In genomic region chr1:188027613-188028012, GRCh38 we compare ENCODE assay signal across 10 cellular contexts.
DNase-seq lines count a peak whose midpoint lies in the region; ATAC-seq and TF ChIP-seq lines count a peak whose summit lies in the region.
"Had no signal": no experiment of that assay in that cellular context is flagged by ENCODE, and none has a peak within 500 bp of the region (broad histone marks: within the 10 kb centered on the region; RNA-seq: fewer than 3 reads in every experiment).

No MANE protein-coding gene starts in this region.

- no peaks in the 10 kb centered on the region for H3K27me3 ChIP-seq in MM.1S (replicated peaks; ENCODE audit: insufficient read depth, low read length)

- H2AFZ ChIP-seq in MM.1S (ENCODE audit: low read length) = no peak overlapping the region

- ATAC-seq in GM19351 (IDR thresholded peaks at IDR 0.05; ENCODE audit: unreplicated experiment) (peak; percentile 89), HG03439 (IDR thresholded peaks at IDR 0.05; ENCODE audit: unreplicated experiment) (peak; percentile 97)

- H3K27ac ChIP-seq in 22Rv1 (peak overlapping the region; percentile 18), MM.1S (ENCODE audit: low read length) (no peak overlapping the region)
- H3K27ac ChIP-seq: C4-2B had no signal

- no peak overlapping the region for H3K9ac ChIP-seq in MM.1S (ENCODE audit: low read length)

- in situ Hi-C loops in G401 (cut with HindIII; ENCODE audit: low sequenced_read_pairs) = no loop called here

- no peaks in the 10 kb centered on the region for H3K36me3 ChIP-seq in MM.1S (replicated peaks; ENCODE audit: insufficient read depth, low read length)

- TF ChIP-seq CTCF in 22Rv1 (IDR thresholded peaks at IDR 0.05) (no peak), MM.1S (IDR thresholded peaks at IDR 0.05; ENCODE audit: low read length) (no peak)

- no peak overlapping the region for H3K4me3 ChIP-seq in MM.1S (ENCODE audit: low read length)

- H3K9me2 ChIP-seq in MM.1S (replicated peaks; ENCODE audit: insufficient read depth, low read length) = no peaks in the 10 kb centered on the region

- H3K9me3 ChIP-seq in MM.1S (replicated peaks; ENCODE audit: insufficient read depth, low read length) = no peaks in the 10 kb centered on the region

- no peaks in the 10 kb centered on the region for H3F3A ChIP-seq in MM.1S (ENCODE audit: insufficient read depth, low read length)

- H3K79me2 ChIP-seq in MM.1S (ENCODE audit: low read length) = no peaks in the 10 kb centered on the region

- no peaks in the 10 kb centered on the region for H3K4me1 ChIP-seq in MM.1S (ENCODE audit: low read length)

- H4K20me1 ChIP-seq in MM.1S (ENCODE audit: insufficient read depth, low read length) = no peaks in the 10 kb centered on the region

- no peak overlapping the region for H3K4me2 ChIP-seq in MM.1S (ENCODE audit: low read depth, low read length)

- DNase-seq in epidermal melanocyte (ENCODE audit: insufficient read length, low spot score) (peak; percentile 39), HK-2 (ENCODE audit: unreplicated experiment) (no peak), NCI-H1105 treated with DMSO at 0.1 percent for 48 hours (lab: John Stamatoyannopoulos, UW) (no peak), MM.1S (no peak), G401 (ENCODE audit: low spot score) (no peak)
- DNase-seq: activated CD4-positive, alpha-beta T cell treated with anti-CD3 and anti-CD28 coated beads for 48 hours had no signal
